ENCODE assay signal across 8 cellular contexts in genomic region chr5:151772868-151773561, GRCh38. TPM values are rescaled to one million over a fixed set of nuclear protein-coding genes. Genes with fewer than 3 reads are reported as not detected.
DNase-seq lines count a peak whose midpoint lies in the region; FAIRE-seq and TF ChIP-seq lines count a peak whose summit lies in the region.

No MANE protein-coding gene starts in this region.

- no peak for TF ChIP-seq POLR2A in vagina (IDR thresholded peaks at IDR 0.05)

- H3K9ac ChIP-seq in Loucy (ENCODE audit: low read depth, low read length, poor library complexity, severe bottlenecking) (peak overlapping the region; percentile 96), mesenchymal stem cell (ENCODE audit: low read length) (peak overlapping the region; percentile 97)

- peaks cover 4% of the 10 kb centered on the region for H3K79me1 ChIP-seq in mesenchymal stem cell (replicated peaks; ENCODE audit: low read length, poor library complexity, severe bottlenecking)

- H3K4me1 ChIP-seq in Loucy (ENCODE audit: insufficient read depth, low read length, poor library complexity, severe bottlenecking), result peaks cover 58% of the 10 kb centered on the region
- H3K4me1 ChIP-seq in mesenchymal stem cell (ENCODE audit: control insufficient read depth, insufficient read depth, low read depth, low read length), result peaks cover 6% of the 10 kb centered on the region
- H3K4me1 ChIP-seq in vagina, result peaks cover 59% of the 10 kb centered on the region

- under 1% methylated on average over 17 of the region's 18 CpGs for WGBS in mesenchymal stem cell

- no peaks in the 10 kb centered on the region for H3F3A ChIP-seq in Loucy (ENCODE audit: low read depth)

- H2BK15ac ChIP-seq in mesenchymal stem cell (ENCODE audit: low read depth, poor library complexity, severe bottlenecking), result no peak overlapping the region

- H2BK120ac ChIP-seq in mesenchymal stem cell (ENCODE audit: low read depth, low read length), result no peak overlapping the region

- H2BK5ac ChIP-seq in mesenchymal stem cell (ENCODE audit: low read depth, low read length, poor library complexity, severe bottlenecking), result no peak overlapping the region

- H3K4me2 ChIP-seq in Loucy (ENCODE audit: low read depth, low read length, poor library complexity, severe bottlenecking) (peak overlapping the region; percentile 83), mesenchymal stem cell (ENCODE audit: low read length, poor library complexity, severe bottlenecking) (peak overlapping the region; percentile 81)

- H3K27me3 ChIP-seq in Loucy (ENCODE audit: insufficient read depth, low read length, poor library complexity, severe bottlenecking) (peaks cover 7% of the 10 kb centered on the region), bronchial epithelial cell (ENCODE audit: control insufficient read depth, insufficient read depth, low read length) (no peaks in the 10 kb centered on the region), mesenchymal stem cell (ENCODE audit: control insufficient read depth in 1 of 2, insufficient read depth in 1 of 2, low read length in 2 of 2) (no peaks in the 10 kb centered on the region), vagina (no peaks in the 10 kb centered on the region)

- no peak for TF ChIP-seq CTCF in Loucy (conservative IDR thresholded peaks at IDR 0.05; ENCODE audit: low read length)
- no peak for TF ChIP-seq CTCF in bronchial epithelial cell (IDR thresholded peaks at IDR 0.05; ENCODE audit: insufficient read depth, low read length, severe bottlenecking)
- TF ChIP-seq CTCF in vagina (IDR thresholded peaks at IDR 0.05), result no peak

- H2AFZ ChIP-seq in Loucy (ENCODE audit: low read length) (no peak overlapping the region), mesenchymal stem cell (ENCODE audit: low read depth, low read length) (no peak overlapping the region)

- no peak overlapping the region for H2AK5ac ChIP-seq in mesenchymal stem cell (ENCODE audit: low read length, severe bottlenecking)

- H3K36me3 ChIP-seq in Loucy (ENCODE audit: insufficient read depth, low read length) (peaks cover 11% of the 10 kb centered on the region; the same call in 1 of the 2 replicates), bronchial epithelial cell (ENCODE audit: control insufficient read depth, insufficient read depth, low read length) (peaks cover 4% of the 10 kb centered on the region), mesenchymal stem cell (ENCODE audit: control insufficient read depth in 1 of 2, insufficient read depth in 2 of 2, low read depth in 1 of 2, low read length in 2 of 2) (peaks cover 0 to 11% of the 10 kb centered on the region in 2 experiments), vagina (no peaks in the 10 kb centered on the region)

- H3K27ac ChIP-seq in mesenchymal stem cell (ENCODE audit: low read length, poor library complexity, severe bottlenecking), result peak overlapping the region; percentile 38
- H3K27ac ChIP-seq in vagina, result peak overlapping the region; percentile 95

- peaks cover 76% of the 10 kb centered on the region for H3K79me2 ChIP-seq in Loucy (ENCODE audit: insufficient read depth, low read length)

- H3K18ac ChIP-seq in mesenchymal stem cell (ENCODE audit: low read depth in 1 of 2, low read length in 2 of 2), result peak overlapping the region in 1 of 2 experiments; percentile 28

- peak overlapping the region in 1 of 2 experiments; percentile 3 for H2BK12ac ChIP-seq in mesenchymal stem cell (ENCODE audit: low read length in 2 of 2)

- H3K4me3 ChIP-seq in Loucy (ENCODE audit: low read length, poor library complexity, severe bottlenecking) (peak overlapping the region; percentile 92), bronchial epithelial cell (ENCODE audit: low read depth, low read length) (peak overlapping the region; percentile 92), mesenchymal stem cell (ENCODE audit: insufficient read depth in 1 of 2, low read depth in 1 of 2, low read length in 2 of 2) (peak overlapping the region; percentile 98 to 99), vagina (peak overlapping the region; percentile 83 to 87)

- no peak overlapping the region for H4K8ac ChIP-seq in mesenchymal stem cell (ENCODE audit: low read length)

- peaks cover 59% of the 10 kb centered on the region for H4K20me1 ChIP-seq in Loucy (ENCODE audit: insufficient read depth, low read length, poor library complexity, severe bottlenecking)

- peak overlapping the region in 1 of 2 experiments; percentile 78 for H3K4ac ChIP-seq in mesenchymal stem cell (ENCODE audit: low read depth in 1 of 2, low read length in 2 of 2)

- peak overlapping the region in 1 of 2 experiments; percentile 57 for H3K23ac ChIP-seq in mesenchymal stem cell (ENCODE audit: low read length in 2 of 2)

- H4K91ac ChIP-seq in mesenchymal stem cell (ENCODE audit: low read length), result no peak overlapping the region

- intact Hi-C loops in vagina (cut with DNase I), result no loop called here

- H3K9me2 ChIP-seq in Loucy (replicated peaks; ENCODE audit: low read depth, low read length), result no peaks in the 10 kb centered on the region

- no peak for FAIRE-seq in bronchial epithelial cell (lab: Jason Lieb, UNC)

- H3K14ac ChIP-seq in mesenchymal stem cell (ENCODE audit: low read length in 2 of 2), result no peak overlapping the region

- no peaks in the 10 kb centered on the region for H3K9me3 ChIP-seq in Loucy (ENCODE audit: insufficient read depth, low read depth, low read length)
- no peaks in the 10 kb centered on the region for H3K9me3 ChIP-seq in mesenchymal stem cell (ENCODE audit: control insufficient read depth, low read length)
- H3K9me3 ChIP-seq in vagina, result no peaks in the 10 kb centered on the region

- peak; percentile 18 for DNase-seq in GM03348 (ENCODE audit: low spot score)
- DNase-seq in bronchial epithelial cell (ENCODE audit: low read depth), result peak; percentile 66
- DNase-seq in mesenchymal stem cell, result peak; percentile 78
- no peak for DNase-seq in vagina (ENCODE audit: extremely low spot score in 2 of 2)
- no peak for DNase-seq in occipital lobe (lab: John Stamatoyannopoulos, UW)
- no peak for DNase-seq in NCI-H1048 (lab: John Stamatoyannopoulos, UW)
- no peak for DNase-seq in activated naive CD4-positive, alpha-beta T cell treated with anti-CD3 and anti-CD28 coated beads, Interleukin-2, amount 50 U/mL, for 16 hours

RNA-seq across cellular contexts. Expression of gene G3BP1, which starts 1.3 kb away (rescaled TPM):
- 178 and 242 TPM in 2 replicates for total RNA-seq in bronchial epithelial cell
- 50.3 TPM for polyA plus RNA-seq in mesenchymal stem cell (2013, experiment 1 of 2)
- polyA plus RNA-seq in mesenchymal stem cell (2013, experiment 2 of 2), result 51.5 TPM
- total RNA-seq in vagina, result 97.0 TPM
- total RNA-seq in occipital lobe, result 86.7 TPM

RNA-seq across cellular contexts. Expression of gene ATOX1, which starts 14.6 kb away (rescaled TPM):
- total RNA-seq in bronchial epithelial cell (26.9 and 61.4 TPM in 2 replicates), vagina (120 TPM), occipital lobe (16.5 TPM)
- 310 TPM for polyA plus RNA-seq in mesenchymal stem cell (2013, experiment 1 of 2)
- 311 TPM for polyA plus RNA-seq in mesenchymal stem cell (2013, experiment 2 of 2)

Comparison
In these comparisons a context has a peak if more than half of its experiments do, and no peak if none do; other contexts are left out.
1. DNase-seq: peak in GM03348 (single experiment), bronchial epithelial cell (single experiment) and mesenchymal stem cell (single experiment); none in vagina (0 of 2), occipital lobe (single experiment), NCI-H1048 (single experiment) and activated naive CD4-positive, alpha-beta T cell treated with anti-CD3 and anti-CD28 coated beads, Interleukin-2, amount 50 U/mL, for 16 hours (single experiment).
2. Peak in every context shown above with its lines, with median percentiles within 50 percentile points of each other: H3K4me3 ChIP-seq.